1 cellular context compared by ENCODE assay signal in the genomic region with DNA sequence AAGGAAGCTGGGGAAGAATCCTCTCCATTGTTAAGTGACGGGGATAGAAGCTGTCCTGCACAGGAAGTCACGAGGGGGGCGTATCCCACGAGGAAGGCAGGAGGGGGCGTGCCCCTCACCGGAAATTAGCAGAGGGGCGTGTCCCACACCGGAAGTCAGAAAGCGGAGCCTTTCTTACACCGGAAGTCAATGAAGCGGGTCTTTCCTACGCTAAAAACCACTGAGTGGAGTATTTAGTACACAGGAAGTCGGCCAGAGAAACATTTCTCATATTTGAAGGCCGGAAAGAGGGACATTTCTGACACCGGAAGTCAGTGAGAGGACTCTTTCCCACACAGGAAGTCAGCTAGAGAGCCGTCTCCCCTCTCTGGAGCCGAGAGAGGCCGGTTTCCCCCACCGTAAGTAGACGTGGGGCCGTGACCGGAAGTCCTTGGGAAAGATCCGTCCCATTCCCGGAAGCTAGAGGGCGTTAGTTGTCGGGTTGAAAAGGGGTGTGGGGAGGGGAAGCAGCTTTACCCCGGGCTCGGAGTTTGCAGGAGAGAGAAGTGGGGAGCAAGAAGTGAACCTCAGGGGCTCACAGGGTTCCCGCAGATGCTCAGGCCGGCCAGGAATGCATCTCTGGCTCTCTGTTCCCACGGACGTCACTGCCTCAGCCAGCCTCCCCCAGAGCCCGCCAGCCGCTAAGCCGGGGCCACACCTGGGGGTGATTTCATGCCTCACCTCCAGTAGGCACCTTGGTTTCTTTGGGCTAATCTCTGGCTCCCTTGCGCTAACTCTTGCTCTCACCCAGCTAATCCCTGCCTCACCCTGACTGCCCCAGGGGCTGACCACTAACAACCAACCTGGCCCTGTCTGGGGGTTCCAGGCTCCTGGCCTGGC.
TF ChIP-seq lines count a peak whose summit lies in the region.

No MANE protein-coding gene starts in this region.

TF ChIP-seq in K562, 482 proteins besides CTCF, POLR2A, EP300 and RAD21 (continued from another document):
- TF ChIP-seq MITF (IDR thresholded peaks at IDR 0.05) (peak; percentile 64; the same call in 1 of the 2 replicates), POLR2H (tag; IDR thresholded peaks at IDR 0.05; ENCODE audit: low read depth) (peak; percentile 54; the same call in 1 of the 2 replicates), POLR2G (IDR thresholded peaks at IDR 0.05; ENCODE audit: low read depth, low read length) (peak; percentile 63), ZNF217 (CRISPR knock-in tag; IDR thresholded peaks at IDR 0.05) (no peak), SIN3A (IDR thresholded peaks at IDR 0.05; ENCODE audit: borderline replicate concordance in 2 of 2, control insufficient read depth in 1 of 2, low read depth in 2 of 2, low read length in 2 of 2) (peak; percentile 34 to 80; a peak in 2 of 4 replicates), NKRF (IDR thresholded peaks at IDR 0.05; ENCODE audit: borderline replicate concordance) (peak; percentile 65; the same call in 1 of the 2 replicates), RBBP5 (IDR thresholded peaks at IDR 0.05; ENCODE audit: borderline replicate concordance, insufficient read depth, low read length, poor library complexity, severe bottlenecking) (peak; percentile 31), FOXK2 (conservative IDR thresholded peaks at IDR 0.05 in 1 of 2, IDR thresholded peaks at IDR 0.05 in 1 of 2; ENCODE audit: low read depth in 2 of 2) (peak; percentile 55 to 73)
- TF ChIP-seq, protein P1, sequence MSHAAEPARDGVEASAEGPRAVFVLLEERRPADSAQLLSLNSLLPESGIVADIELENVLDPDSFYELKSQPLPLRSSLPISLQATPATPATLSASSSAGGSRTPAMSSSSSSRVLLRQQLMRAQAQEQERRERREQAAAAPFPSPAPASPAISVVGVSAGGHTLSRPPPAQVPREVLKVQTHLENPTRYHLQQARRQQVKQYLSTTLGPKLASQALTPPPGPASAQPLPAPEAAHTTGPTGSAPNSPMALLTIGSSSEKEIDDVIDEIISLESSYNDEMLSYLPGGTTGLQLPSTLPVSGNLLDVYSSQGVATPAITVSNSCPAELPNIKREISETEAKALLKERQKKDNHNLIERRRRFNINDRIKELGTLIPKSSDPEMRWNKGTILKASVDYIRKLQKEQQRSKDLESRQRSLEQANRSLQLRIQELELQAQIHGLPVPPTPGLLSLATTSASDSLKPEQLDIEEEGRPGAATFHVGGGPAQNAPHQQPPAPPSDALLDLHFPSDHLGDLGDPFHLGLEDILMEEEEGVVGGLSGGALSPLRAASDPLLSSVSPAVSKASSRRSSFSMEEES (CRISPR knock-in tag; IDR thresholded peaks at IDR 0.05): peak; percentile 75
- TF ChIP-seq, protein P2, sequence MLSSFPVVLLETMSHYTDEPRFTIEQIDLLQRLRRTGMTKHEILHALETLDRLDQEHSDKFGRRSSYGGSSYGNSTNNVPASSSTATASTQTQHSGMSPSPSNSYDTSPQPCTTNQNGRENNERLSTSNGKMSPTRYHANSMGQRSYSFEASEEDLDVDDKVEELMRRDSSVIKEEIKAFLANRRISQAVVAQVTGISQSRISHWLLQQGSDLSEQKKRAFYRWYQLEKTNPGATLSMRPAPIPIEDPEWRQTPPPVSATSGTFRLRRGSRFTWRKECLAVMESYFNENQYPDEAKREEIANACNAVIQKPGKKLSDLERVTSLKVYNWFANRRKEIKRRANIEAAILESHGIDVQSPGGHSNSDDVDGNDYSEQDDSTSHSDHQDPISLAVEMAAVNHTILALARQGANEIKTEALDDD (IDR thresholded peaks at IDR 0.05): 0 out of 2 replicates have a peak, but pooled peaks have one; percentile 63
